In genomic region chr19:11573324-11573723, GRCh38 we compare ENCODE assay signal across 3 cellular contexts. TPM values are rescaled to one million over a fixed set of nuclear protein-coding genes. Genes with fewer than 3 reads are reported as not detected.
"Had no signal": no experiment of that assay in that cellular context is flagged by ENCODE, and none has a peak within 500 bp of the region (broad histone marks: within the 10 kb centered on the region; RNA-seq: fewer than 3 reads in every experiment).

No MANE protein-coding gene starts in this region.

RNA-seq across cellular contexts. Expression of gene ACP5, which starts 4.1 kb away (rescaled TPM):
- total RNA-seq: endothelial cell of umbilical vein had no signal

RNA-seq across cellular contexts. Expression of gene CNN1, which starts 34.7 kb away (rescaled TPM):
- total RNA-seq: endothelial cell of umbilical vein, foreskin keratinocyte had no signal
- polyA plus RNA-seq: immature natural killer cell had no signal
